8 cellular contexts compared by ENCODE assay signal in the genomic region with DNA sequence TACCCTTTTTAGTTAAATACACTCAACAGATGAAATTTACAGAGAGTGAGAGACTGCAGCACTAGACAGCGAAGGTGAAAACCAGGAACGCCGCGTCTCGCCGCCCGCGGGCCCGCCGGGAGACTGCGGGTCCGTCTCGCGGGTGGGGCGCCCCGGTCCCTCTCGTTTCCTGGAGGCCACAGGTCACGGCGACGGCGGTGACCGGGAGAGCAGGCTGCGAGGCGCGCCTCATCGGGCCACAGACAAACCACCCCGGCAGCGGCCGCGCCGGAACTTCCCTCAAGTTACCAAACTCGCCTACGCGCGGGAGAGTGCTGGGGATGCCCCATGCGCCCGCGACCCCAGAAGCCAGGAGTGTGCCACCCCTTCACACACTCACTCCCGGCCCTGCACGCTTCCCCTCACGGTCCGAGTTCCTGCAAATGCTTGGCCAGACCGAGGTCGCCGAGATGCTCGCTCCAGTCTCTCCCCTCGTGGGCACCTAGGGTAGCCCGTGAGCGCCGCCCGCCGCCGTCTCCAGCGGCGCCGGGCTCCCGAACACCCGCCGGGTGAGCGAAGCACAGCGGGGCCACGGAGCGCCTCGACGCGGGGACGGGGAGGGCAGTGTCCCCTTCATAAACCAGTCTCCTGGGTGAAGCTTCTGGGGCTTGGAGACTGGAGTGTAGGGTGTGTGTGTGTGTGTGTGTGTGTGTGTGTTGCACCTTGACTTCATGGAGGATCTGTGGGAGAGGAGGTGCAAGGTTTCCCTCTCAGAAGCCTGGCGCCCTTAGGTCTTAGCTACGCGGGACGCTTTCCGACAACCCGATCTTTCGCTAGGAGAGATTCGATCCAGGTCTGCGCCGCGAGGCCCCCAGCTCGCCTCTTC. TPM values are rescaled to one million over a fixed set of nuclear protein-coding genes. Genes with fewer than 3 reads are reported as not detected.
A peak's percentile ranks its signal among the peaks of the same experiment; 100 is the strongest.
DNase-seq lines count a peak whose midpoint lies in the region; ATAC-seq, FAIRE-seq and TF ChIP-seq lines count a peak whose summit lies in the region.

No MANE protein-coding gene starts in this region.

- intact Hi-C loops in HepG2 (cut with micrococcal nuclease; ENCODE audit: unreplicated experiment): loop anchor here (5.0 kb wide), 2 partner anchors 187 to 353 kb away; no protein-coding TSS in a partner anchor

- FAIRE-seq in HepG2 (lab: Jason Lieb, UNC): no peak

- DNase-seq in GM03348 (ENCODE audit: low spot score) (peak; percentile 16), HPDE6-E6E7 (ENCODE audit: extremely low spot score) (peak; percentile 34), HepG2 (ENCODE audit: low spot score) (no peak)
- peak; percentile 86 for DNase-seq in activated CD4-positive, alpha-beta T cell treated with anti-CD3 and anti-CD28 coated beads for 48 hours
- peak; percentile 74 for DNase-seq in stimulated activated CD4-positive, alpha-beta T cell treated with anti-CD3 and anti-CD28 coated beads, Interleukin-2, amount 100 ng/mL, for 4 hours (ENCODE audit: low read depth)

- no peaks in the 10 kb centered on the region for H3K9me3 ChIP-seq in HepG2 (ENCODE audit: low read length)

- no TSS peak for BruUV-seq in HepG2 (replicated peaks; lab: Mats Ljungman, UMichigan)

- no peak for TF ChIP-seq POLR2A in HepG2 (IDR thresholded peaks at IDR 0.05; ENCODE audit: insufficient read depth in 1 of 2, low read depth in 2 of 2, low read length in 2 of 2)

- TF ChIP-seq CTCF in HepG2 (CRISPR knock-in tag; IDR thresholded peaks at IDR 0.05): no peak

- H3K79me2 ChIP-seq in HepG2 (ENCODE audit: insufficient read depth, low read length): no peaks in the 10 kb centered on the region

- H3K4me2 ChIP-seq in HepG2 (ENCODE audit: low read depth, low read length): peak overlapping the region; percentile 76

- no peak overlapping the region for H3K9ac ChIP-seq in HepG2 (ENCODE audit: insufficient read depth, low read depth, low read length)

- POLR2A ChIA-PET in HepG2 (lab: Yijun Ruan, JAX): no interaction called here

- H3K27ac ChIP-seq in cingulate gyrus (ENCODE audit: low read depth, low read length) (peak overlapping the region; percentile 42), HepG2 (ENCODE audit: extremely low read length, insufficient read depth, low read length) (no peak overlapping the region)

- H3K4me3 ChIP-seq in HepG2 (replicated peaks in 1 of 3; ENCODE audit: insufficient read depth in 1 of 3, low read depth in 2 of 3, low read length in 3 of 3): peak overlapping the region in 2 of 3 experiments; percentile 40 to 61; a peak in 2 of 6 replicates

- CTCF ChIA-PET in HepG2 (lab: Yijun Ruan, JAX; ENCODE audit: low intra/inter-chr PET ratio, low total read pairs): no interaction called here

- H4K20me1 ChIP-seq in HepG2 (ENCODE audit: insufficient read depth, low read length): no peaks in the 10 kb centered on the region

- peaks cover 16% of the 10 kb centered on the region for H3K4me1 ChIP-seq in HepG2 (ENCODE audit: insufficient read depth, low read length)

- whole genome bisulfite sequencing in HepG2 (ENCODE audit: low lambda C conversion rate): 38% methylated on average over 33 of the region's 79 CpGs

- no peak for TF ChIP-seq EP300 in HepG2 (IDR thresholded peaks at IDR 0.05; ENCODE audit: low read depth in 2 of 2, low read length in 2 of 2)
- TF ChIP-seq EP300 in HepG2 (CRISPR knock-in tag; IDR thresholded peaks at IDR 0.05; ENCODE audit: borderline replicate concordance): no peak

- H3K27me3 ChIP-seq in HepG2 (ENCODE audit: control insufficient read depth in 1 of 2, insufficient read depth in 2 of 2, low read length in 2 of 2): peaks cover 10 to 74% of the 10 kb centered on the region in 2 experiments

- in situ Hi-C loops in HepG2 (cut with HindIII; ENCODE audit: extremely low pct_ligation_motif_present, low pct_unique_long_range_greater_than_20kb): loop anchor here (25.0 kb wide), 1 partner anchor 192 kb away; no protein-coding TSS in a partner anchor

- no peaks in the 10 kb centered on the region for H3K36me3 ChIP-seq in HepG2 (replicated peaks in 1 of 2; ENCODE audit: control insufficient read depth in 1 of 2, insufficient read depth in 2 of 2, low read length in 2 of 2)

- no peak overlapping the region for H2AFZ ChIP-seq in HepG2 (ENCODE audit: low read length)

- no peak for TF ChIP-seq RAD21 in HepG2 (CRISPR knock-in tag; IDR thresholded peaks at IDR 0.05)

- ATAC-seq in HepG2 (peak; percentile 28), GM18873 (IDR thresholded peaks at IDR 0.05; ENCODE audit: low FRiP score, unreplicated experiment) (no peak), GM18519 (IDR thresholded peaks at IDR 0.05; ENCODE audit: low FRiP score, unreplicated experiment) (no peak)

TF ChIP-seq in HepG2, 621 proteins besides CTCF, POLR2A, EP300 and RAD21 (continues in another document):
- TF ChIP-seq ARID2 (CRISPR knock-in tag; IDR thresholded peaks at IDR 0.05; ENCODE audit: borderline replicate concordance): 0 out of 2 replicates have a peak, but pooled peaks have one; percentile 29
- TF ChIP-seq, protein P1, sequence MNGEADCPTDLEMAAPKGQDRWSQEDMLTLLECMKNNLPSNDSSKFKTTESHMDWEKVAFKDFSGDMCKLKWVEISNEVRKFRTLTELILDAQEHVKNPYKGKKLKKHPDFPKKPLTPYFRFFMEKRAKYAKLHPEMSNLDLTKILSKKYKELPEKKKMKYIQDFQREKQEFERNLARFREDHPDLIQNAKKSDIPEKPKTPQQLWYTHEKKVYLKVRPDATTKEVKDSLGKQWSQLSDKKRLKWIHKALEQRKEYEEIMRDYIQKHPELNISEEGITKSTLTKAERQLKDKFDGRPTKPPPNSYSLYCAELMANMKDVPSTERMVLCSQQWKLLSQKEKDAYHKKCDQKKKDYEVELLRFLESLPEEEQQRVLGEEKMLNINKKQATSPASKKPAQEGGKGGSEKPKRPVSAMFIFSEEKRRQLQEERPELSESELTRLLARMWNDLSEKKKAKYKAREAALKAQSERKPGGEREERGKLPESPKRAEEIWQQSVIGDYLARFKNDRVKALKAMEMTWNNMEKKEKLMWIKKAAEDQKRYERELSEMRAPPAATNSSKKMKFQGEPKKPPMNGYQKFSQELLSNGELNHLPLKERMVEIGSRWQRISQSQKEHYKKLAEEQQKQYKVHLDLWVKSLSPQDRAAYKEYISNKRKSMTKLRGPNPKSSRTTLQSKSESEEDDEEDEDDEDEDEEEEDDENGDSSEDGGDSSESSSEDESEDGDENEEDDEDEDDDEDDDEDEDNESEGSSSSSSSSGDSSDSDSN (CRISPR knock-in tag; IDR thresholded peaks at IDR 0.05): 0 out of 2 replicates have a peak, but pooled peaks have one; percentile 30
- TF ChIP-seq ARNT (IDR thresholded peaks at IDR 0.05): no peak
- TF ChIP-seq GABPB1 (CRISPR knock-in tag; IDR thresholded peaks at IDR 0.05): 0 out of 2 replicates have a peak, but pooled peaks have one; percentile 13
- no peak for TF ChIP-seq SMARCE1 (IDR thresholded peaks at IDR 0.05; ENCODE audit: borderline replicate concordance)
- TF ChIP-seq EZH2 (conservative IDR thresholded peaks at IDR 0.05; ENCODE audit: low read depth, low read length): peak; percentile 99
- TF ChIP-seq, protein P2, sequence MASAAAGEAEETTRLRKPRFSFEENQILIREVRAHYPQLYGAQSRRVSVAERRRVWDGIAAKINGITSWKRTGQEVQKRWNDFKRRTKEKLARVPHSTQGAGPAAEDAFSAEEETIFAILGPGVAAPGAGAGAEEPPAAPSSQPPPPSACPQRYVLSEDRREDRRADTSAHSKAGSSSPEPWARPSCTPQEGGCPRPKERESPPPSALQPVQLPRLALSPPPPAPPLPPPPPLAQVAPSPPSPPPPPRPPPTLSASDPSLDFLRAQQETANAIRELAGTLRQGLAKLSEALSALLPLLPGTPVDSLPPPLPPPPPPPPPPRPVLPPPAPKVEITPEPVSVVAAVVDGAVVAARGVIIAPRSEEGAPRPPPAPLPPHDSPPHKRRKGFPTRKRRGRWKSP (CRISPR knock-in tag; IDR thresholded peaks at IDR 0.05): peak; percentile 56; the same call in 1 of the 2 replicates

RNA-seq across cellular contexts. Expression of a gene that starts 1.4 kb away (rescaled TPM):
- not detected in 2 replicates for total RNA-seq in HepG2 (2016; rRNA removed; fragmentation: Illumina TruSeq; extraction: Trizol)
- not detected in 2 replicates for total RNA-seq in HepG2 (2016; cell fraction: cytosol; rRNA removed; fragmentation: Illumina TruSeq; extraction: Trizol; ENCODE audit: low read depth)
- total RNA-seq in HepG2 (2016; cell fraction: insoluble cytoplasmic fraction; rRNA removed; fragmentation: Illumina TruSeq; extraction: Trizol): not detected in 2 replicates
- not detected in 2 replicates for total RNA-seq in HepG2 (2016; cell fraction: membrane; rRNA removed; fragmentation: Illumina TruSeq; extraction: Trizol)
- total RNA-seq in HepG2 (2016; cell fraction: nucleus; rRNA removed; fragmentation: Illumina TruSeq; extraction: Trizol): not detected in 2 replicates
- 0.01 TPM in 1 of 2 replicates, not detected in the other for polyA plus RNA-seq in HepG2 (2011; rRNA removed)
- polyA plus RNA-seq in HepG2 (2011; cell fraction: cytosol; rRNA removed): 0.01 TPM in 1 of 2 replicates, not detected in the other
- polyA plus RNA-seq in HepG2 (2011; cell fraction: nucleus; rRNA removed): 0.24 TPM in 1 of 2 replicates, not detected in the other
- polyA plus RNA-seq in HepG2 (2012): 0.07 TPM in 1 of 2 replicates, not detected in the other
- polyA plus RNA-seq in HepG2 (2016; cell fraction: cytosol; fragmentation: Illumina TruSeq; extraction: Trizol; ENCODE audit: low read depth): not detected in 2 replicates
- polyA plus RNA-seq in HepG2 (2016; cell fraction: insoluble cytoplasmic fraction; fragmentation: Illumina TruSeq; extraction: Trizol; ENCODE audit: low read depth): not detected in 2 replicates
- not detected in 2 replicates for polyA plus RNA-seq in HepG2 (2016; cell fraction: membrane; fragmentation: Illumina TruSeq; extraction: Trizol; ENCODE audit: low read depth)
- not detected in 2 replicates for polyA plus RNA-seq in HepG2 (2016; cell fraction: nucleus; fragmentation: Illumina TruSeq; extraction: Trizol; ENCODE audit: insufficient read depth, low read depth)
- 0.02 TPM in 1 of 2 replicates, not detected in the other for polyA minus RNA-seq in HepG2 (2011; rRNA and poly(A)+ RNA removed; ENCODE audit: low replicate concordance)
- not detected in 2 replicates for polyA minus RNA-seq in HepG2 (2011; cell fraction: cytosol; rRNA and poly(A)+ RNA removed)
- polyA minus RNA-seq in HepG2 (2011; cell fraction: nucleus; rRNA and poly(A)+ RNA removed): under 0.01 and 0.13 TPM in 2 replicates
